In the genomic region with DNA sequence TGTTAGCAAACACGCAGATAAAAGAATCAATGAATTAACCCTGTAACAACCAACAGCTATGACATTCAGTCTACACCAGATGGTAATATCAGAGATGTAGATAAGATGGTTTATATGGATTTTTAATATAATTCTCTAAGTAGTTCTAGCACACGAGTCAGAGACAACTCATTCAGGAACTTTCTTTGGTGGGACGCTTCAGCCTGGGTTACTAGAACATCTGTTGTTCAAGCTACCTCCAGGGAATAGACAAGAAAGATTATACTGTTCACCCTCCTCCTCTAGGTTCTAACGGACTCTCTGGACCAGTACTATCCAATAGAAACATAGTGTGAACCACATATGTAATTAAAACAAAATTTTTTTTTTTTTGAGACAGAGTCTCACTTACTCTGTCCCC, we compare ENCODE assay signal across 17 cellular contexts.
DNase-seq lines count a peak whose midpoint lies in the region; ATAC-seq, FAIRE-seq and TF ChIP-seq lines count a peak whose summit lies in the region.
"Had no signal": no experiment of that assay in that cellular context is flagged by ENCODE, and none has a peak within 500 bp of the region (broad histone marks: within the 10 kb centered on the region; RNA-seq: fewer than 3 reads in every experiment).

No MANE protein-coding gene starts in this region.

- TF ChIP-seq RAD21 in HepG2 (CRISPR knock-in tag; IDR thresholded peaks at IDR 0.05), result no peak

- BruUV-seq in HepG2 (replicated peaks; lab: Mats Ljungman, UMichigan), result no TSS peak

- CTCF ChIA-PET in CD4-positive, alpha-beta T cell (lab: Charles Lee), result interaction anchor here (0.9 to 4.7 kb wide), 4 partner anchors 62 to 75 kb away, joined by 3 to 20 read pairs (median 4); a partner anchor contains a TSS
- CTCF ChIA-PET in HepG2 (lab: Yijun Ruan, JAX; ENCODE audit: low intra/inter-chr PET ratio, low total read pairs), result no interaction called here

- DNase-seq in CD4-positive, alpha-beta T cell, result no peak
- peak; percentile 23 for DNase-seq in ELR (ENCODE audit: low read depth)
- DNase-seq in activated T-helper 2 cell treated with anti-CD3 and anti-CD28 coated beads, Interferon-gamma antibody, Interleukin-2, Interleukin-4, amounts not matched to agents 10 μg/mL and 5 μg/mL and 100 μg/mL, durations not matched to agents 14 hours and 24 hours and 36 hours (ENCODE audit: low spot score), result no peak
- no peak for DNase-seq in HepG2 (ENCODE audit: low spot score)
- DNase-seq in NCI-H524 treated with DMSO at 0.1 percent for 48 hours (lab: John Stamatoyannopoulos, UW), result no peak
- no peak for DNase-seq in activated naive CD4-positive, alpha-beta T cell treated with anti-CD3 and anti-CD28 coated beads, Interleukin-2, amount 50 U/mL, for 16 hours
- DNase-seq in NCI-H1436 (lab: John Stamatoyannopoulos, UW), result no peak
- DNase-seq: midbrain; NCI-H1694 treated with DMSO at 0.1 percent for 48 hours; stimulated activated CD4-positive, alpha-beta T cell treated with anti-CD3 and anti-CD28 coated beads, Interleukin-12 subunit alpha, Interleukin-12 subunit beta, amount 100 ng/mL, for 4 hours had no signal

- no peaks in the 10 kb centered on the region; a peak in 1 of 5 replicates for H3K36me3 ChIP-seq in HepG2 (replicated peaks in 1 of 2; ENCODE audit: control insufficient read depth in 1 of 2, insufficient read depth in 2 of 2, low read length in 2 of 2)
- H3K36me3 ChIP-seq: gastroesophageal sphincter had no signal

- H3K4me2 ChIP-seq in HepG2 (ENCODE audit: low read depth, low read length), result no peak overlapping the region

- intact Hi-C loops in CD4-positive, alpha-beta T cell (cut with DNase I, micrococcal nuclease), result no loop called here
- intact Hi-C loops in activated T-helper 2 cell treated with anti-CD3 and anti-CD28 coated beads, Interferon-gamma antibody, Interleukin-2, Interleukin-4, amounts not matched to agents 10 μg/mL and 5 μg/mL and 100 μg/mL, durations not matched to agents 14 hours and 24 hours and 36 hours (cut with micrococcal nuclease), result loop anchor here (10.0 kb wide), 1 partner anchor 161 kb away; a partner anchor contains a TSS
- intact Hi-C loops in HepG2 (cut with micrococcal nuclease; ENCODE audit: unreplicated experiment), result no loop called here

- peaks cover 18% of the 10 kb centered on the region for H3K4me1 ChIP-seq in HepG2 (ENCODE audit: insufficient read depth, low read length)

- POLR2A ChIA-PET in CD4-positive, alpha-beta T cell (lab: Charles Lee), result interaction anchor here (0.6 to 4.0 kb wide), 10 partner anchors 10 to 78 kb away, joined by 3 to 58 read pairs (median 3); no protein-coding TSS in a partner anchor
- POLR2A ChIA-PET in HepG2 (lab: Yijun Ruan, JAX), result no interaction called here

- no peaks in the 10 kb centered on the region for H3K9me3 ChIP-seq in CD4-positive, alpha-beta T cell (ENCODE audit: control insufficient read depth, low read length)
- no peaks in the 10 kb centered on the region for H3K9me3 ChIP-seq in HepG2 (ENCODE audit: low read length)
- H3K9me3 ChIP-seq: gastroesophageal sphincter had no signal

- peaks cover 4% of the 10 kb centered on the region for H3K36me3 Mint-ChIP-seq in CD4-positive, alpha-beta T cell (ENCODE audit: low read depth)
- H3K36me3 Mint-ChIP-seq in activated T-helper 2 cell treated with anti-CD3 and anti-CD28 coated beads, Interferon-gamma antibody, Interleukin-2, Interleukin-4, amounts not matched to agents 10 μg/mL and 5 μg/mL and 100 μg/mL, durations not matched to agents 14 hours and 24 hours and 36 hours (ENCODE audit: low read depth), result peaks cover 35% of the 10 kb centered on the region

- no peaks in the 10 kb centered on the region for H3K9me3 Mint-ChIP-seq in CD4-positive, alpha-beta T cell
- no peaks in the 10 kb centered on the region for H3K9me3 Mint-ChIP-seq in activated T-helper 2 cell treated with anti-CD3 and anti-CD28 coated beads, Interferon-gamma antibody, Interleukin-2, Interleukin-4, amounts not matched to agents 10 μg/mL and 5 μg/mL and 100 μg/mL, durations not matched to agents 14 hours and 24 hours and 36 hours
- H3K9me3 Mint-ChIP-seq: activated naive CD4-positive, alpha-beta T cell treated with anti-CD3 and anti-CD28 coated beads for 36 hours had no signal

- peak overlapping the region; percentile 43 for H3K4me3 Mint-ChIP-seq in CD4-positive, alpha-beta T cell
- H3K4me3 Mint-ChIP-seq in activated T-helper 2 cell treated with anti-CD3 and anti-CD28 coated beads, Interferon-gamma antibody, Interleukin-2, Interleukin-4, amounts not matched to agents 10 μg/mL and 5 μg/mL and 100 μg/mL, durations not matched to agents 14 hours and 24 hours and 36 hours (ENCODE audit: low read depth), result no peak overlapping the region
- H3K4me3 Mint-ChIP-seq: activated naive CD4-positive, alpha-beta T cell treated with anti-CD3 and anti-CD28 coated beads for 36 hours; brain had no signal

- H3K27me3 ChIP-seq in CD4-positive, alpha-beta T cell (ENCODE audit: control insufficient read depth, insufficient read depth, low read length), result no peaks in the 10 kb centered on the region
- H3K27me3 ChIP-seq in HepG2 (ENCODE audit: control insufficient read depth in 1 of 2, insufficient read depth in 2 of 2, low read length in 2 of 2), result no peaks in the 10 kb centered on the region
- H3K27me3 ChIP-seq: gastroesophageal sphincter had no signal

- no peaks in the 10 kb centered on the region; the same call in 1 of the 2 replicates for H4K20me1 ChIP-seq in HepG2 (ENCODE audit: insufficient read depth, low read length)

- whole genome bisulfite sequencing in HepG2 (ENCODE audit: low lambda C conversion rate), result 89% methylated on average over 4 of the region's 4 CpGs

- H2AFZ ChIP-seq in HepG2 (ENCODE audit: low read length), result no peak overlapping the region

- no peak for ATAC-seq in CD4-positive, alpha-beta T cell (ENCODE audit: poor library complexity)
- no peak for ATAC-seq in HepG2
- ATAC-seq: gastroesophageal sphincter, Right ventricle myocardium inferior had no signal

- H3K9ac ChIP-seq in HepG2 (ENCODE audit: insufficient read depth, low read depth, low read length), result no peak overlapping the region

- no peaks in the 10 kb centered on the region for H3K27me3 Mint-ChIP-seq in CD4-positive, alpha-beta T cell
- no peaks in the 10 kb centered on the region for H3K27me3 Mint-ChIP-seq in activated T-helper 2 cell treated with anti-CD3 and anti-CD28 coated beads, Interferon-gamma antibody, Interleukin-2, Interleukin-4, amounts not matched to agents 10 μg/mL and 5 μg/mL and 100 μg/mL, durations not matched to agents 14 hours and 24 hours and 36 hours (ENCODE audit: low read depth)
- H3K27me3 Mint-ChIP-seq: brain had no signal

- no peak overlapping the region for H3K4me3 ChIP-seq in HepG2 (replicated peaks in 1 of 3; ENCODE audit: insufficient read depth in 1 of 3, low read depth in 2 of 3, low read length in 3 of 3)
- H3K4me3 ChIP-seq: coronary artery, gastroesophageal sphincter had no signal

- TF ChIP-seq CTCF in CD4-positive, alpha-beta T cell (IDR thresholded peaks at IDR 0.05), result no peak
- TF ChIP-seq CTCF in HepG2 (CRISPR knock-in tag; IDR thresholded peaks at IDR 0.05), result no peak

- no peak for FAIRE-seq in HepG2 (lab: Jason Lieb, UNC)
- FAIRE-seq: H1 had no signal

- H3K4me1 Mint-ChIP-seq in CD4-positive, alpha-beta T cell (ENCODE audit: low read depth), result peaks cover 96% of the 10 kb centered on the region
- H3K4me1 Mint-ChIP-seq in activated T-helper 2 cell treated with anti-CD3 and anti-CD28 coated beads, Interferon-gamma antibody, Interleukin-2, Interleukin-4, amounts not matched to agents 10 μg/mL and 5 μg/mL and 100 μg/mL, durations not matched to agents 14 hours and 24 hours and 36 hours (ENCODE audit: low read depth), result peaks cover 81% of the 10 kb centered on the region

- TF ChIP-seq POLR2A in HepG2 (IDR thresholded peaks at IDR 0.05; ENCODE audit: insufficient read depth in 1 of 2, low read depth in 2 of 2, low read length in 2 of 2), result no peak

- in situ Hi-C loops in HepG2 (cut with HindIII; ENCODE audit: extremely low pct_ligation_motif_present, low pct_unique_long_range_greater_than_20kb), result no loop called here

- TF ChIP-seq EP300 in HepG2 (IDR thresholded peaks at IDR 0.05; ENCODE audit: low read depth in 2 of 2, low read length in 2 of 2), result no peak
- no peak for TF ChIP-seq EP300 in HepG2 (CRISPR knock-in tag; IDR thresholded peaks at IDR 0.05; ENCODE audit: borderline replicate concordance)

- H3K79me2 ChIP-seq in HepG2 (ENCODE audit: insufficient read depth, low read length), result peaks cover 15% of the 10 kb centered on the region

- no peak overlapping the region for H3K27ac ChIP-seq in CD4-positive, alpha-beta T cell (ENCODE audit: low read depth, low read length)
- no peak overlapping the region for H3K27ac ChIP-seq in HepG2 (ENCODE audit: extremely low read length, insufficient read depth, low read length)
- H3K27ac ChIP-seq: coronary artery, epithelial cell of prostate had no signal

- H3K27ac Mint-ChIP-seq in CD4-positive, alpha-beta T cell, result peak overlapping the region; percentile 96
- H3K27ac Mint-ChIP-seq in activated T-helper 2 cell treated with anti-CD3 and anti-CD28 coated beads, Interferon-gamma antibody, Interleukin-2, Interleukin-4, amounts not matched to agents 10 μg/mL and 5 μg/mL and 100 μg/mL, durations not matched to agents 14 hours and 24 hours and 36 hours, result peak overlapping the region; percentile 98
- H3K27ac Mint-ChIP-seq: brain had no signal

TF ChIP-seq in HepG2, 621 proteins besides CTCF, POLR2A, EP300 and RAD21 (continues in another document):
- TF ChIP-seq HOXA9 (CRISPR knock-in tag; IDR thresholded peaks at IDR 0.05; ENCODE audit: borderline replicate concordance) (no peak), ZNF652 (CRISPR knock-in tag; IDR thresholded peaks at IDR 0.05; ENCODE audit: borderline replicate concordance, low read depth) (peak; percentile 57; the same call in 1 of the 2 replicates), SSRP1 (CRISPR knock-in tag; IDR thresholded peaks at IDR 0.05) (no peak), RBM39 (IDR thresholded peaks at IDR 0.05; ENCODE audit: low read depth, low read length, poor library complexity, severe bottlenecking) (no peak), NFYB (CRISPR knock-in tag; IDR thresholded peaks at IDR 0.05) (no peak), CAMTA2 (CRISPR knock-in tag; IDR thresholded peaks at IDR 0.05; ENCODE audit: borderline replicate concordance) (no peak)
- TF ChIP-seq, protein P1, sequence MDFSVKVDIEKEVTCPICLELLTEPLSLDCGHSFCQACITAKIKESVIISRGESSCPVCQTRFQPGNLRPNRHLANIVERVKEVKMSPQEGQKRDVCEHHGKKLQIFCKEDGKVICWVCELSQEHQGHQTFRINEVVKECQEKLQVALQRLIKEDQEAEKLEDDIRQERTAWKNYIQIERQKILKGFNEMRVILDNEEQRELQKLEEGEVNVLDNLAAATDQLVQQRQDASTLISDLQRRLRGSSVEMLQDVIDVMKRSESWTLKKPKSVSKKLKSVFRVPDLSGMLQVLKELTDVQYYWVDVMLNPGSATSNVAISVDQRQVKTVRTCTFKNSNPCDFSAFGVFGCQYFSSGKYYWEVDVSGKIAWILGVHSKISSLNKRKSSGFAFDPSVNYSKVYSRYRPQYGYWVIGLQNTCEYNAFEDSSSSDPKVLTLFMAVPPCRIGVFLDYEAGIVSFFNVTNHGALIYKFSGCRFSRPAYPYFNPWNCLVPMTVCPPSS (IDR thresholded peaks at IDR 0.05), result no peak
